31 cellular contexts compared by ENCODE assay signal in the genomic region with DNA sequence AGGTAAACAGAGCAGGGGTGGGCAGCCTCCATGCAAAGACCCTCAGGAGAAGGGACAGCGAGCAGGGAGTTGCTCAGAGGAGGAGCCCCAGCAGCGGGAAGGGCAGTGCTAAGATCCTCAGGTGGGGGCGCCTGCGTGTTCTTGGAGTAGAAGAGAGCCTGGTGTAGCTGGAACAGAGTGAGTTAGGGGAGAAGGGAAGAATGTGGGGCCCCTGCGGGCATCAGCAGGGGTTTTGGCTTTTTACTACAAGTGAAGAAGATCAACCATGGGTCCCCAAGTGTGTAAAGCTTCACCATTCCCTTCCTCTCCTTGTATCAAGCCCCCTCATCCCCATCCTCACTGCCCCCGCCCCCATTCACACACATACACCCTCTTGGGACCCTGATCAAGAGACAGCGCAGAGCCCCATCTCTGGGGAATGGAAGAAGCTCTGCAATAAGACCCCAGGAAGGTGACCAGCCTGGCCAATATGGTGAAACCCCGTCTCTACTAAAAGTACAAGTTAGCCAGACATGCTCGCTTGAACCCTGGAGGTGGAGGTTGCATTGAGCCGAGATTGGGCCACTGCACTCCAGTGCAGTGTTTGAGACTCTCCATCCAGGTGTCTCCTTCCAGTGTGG. TPM values are rescaled to one million over a fixed set of nuclear protein-coding genes. Genes with fewer than 3 reads are reported as not detected.
"Had no signal": no experiment of that assay in that cellular context is flagged by ENCODE, and none has a peak within 500 bp of the region (broad histone marks: within the 10 kb centered on the region; RNA-seq: fewer than 3 reads in every experiment).

No MANE protein-coding gene starts in this region.

- H3K9me3 Mint-ChIP-seq: activated T-cell treated with anti-CD3 and anti-CD28 coated beads, Interleukin-2, amount 50 U/mL, for 24 hours had no signal

- H3K4me3 Mint-ChIP-seq: activated naive CD4-positive, alpha-beta T cell treated with anti-CD3 and anti-CD28 coated beads, Interleukin-2, amount 10 ng/mL, durations not matched to agents 7 days and 5 days; activated naive CD8-positive, alpha-beta T cell treated with anti-CD3 and anti-CD28 coated beads, Interleukin-2, amount 10 ng/mL, durations not matched to agents 7 days and 5 days; activated T-cell treated with anti-CD3 and anti-CD28 coated beads, Interleukin-2, amount 50 U/mL, for 24 hours; naive thymus-derived CD4-positive, alpha-beta T cell; stimulated activated naive CD8-positive, alpha-beta T cell treated with anti-CD3 and anti-CD28 coated beads, Interleukin-15, amount 100 ng/mL, for 72 hours had no signal

- H3K79me2 ChIP-seq: hepatocyte had no signal

- H3K9me3 ChIP-seq: gastroesophageal sphincter, right lobe of liver, thyroid gland, upper lobe of right lung had no signal

- DNase-seq: activated CD4-positive, alpha-beta T cell treated with anti-CD3 and anti-CD28 coated beads for 4 hours; activated CD4-positive, alpha-beta T cell treated with anti-CD3 and anti-CD28 coated beads, Interleukin-2, amount 50 U/mL, for 4 hours; activated CD8-positive, alpha-beta memory T cell treated with anti-CD3 and anti-CD28 coated beads, Interleukin-2, amount 50 U/mL, for 48 hours; activated gamma-delta T cell; activated naive CD4-positive, alpha-beta T cell treated with anti-CD3 and anti-CD28 coated beads, Interleukin-2, amount 10 ng/mL, durations not matched to agents 7 days and 5 days; activated naive CD8-positive, alpha-beta T cell treated with anti-CD3 and anti-CD28 coated beads, Interleukin-2, amount 10 ng/mL, durations not matched to agents 7 days and 5 days; activated T-cell treated with anti-CD3 and anti-CD28 coated beads, Interleukin-2, amount 50 U/mL, for 24 hours; amniotic stem cell; brain microvascular endothelial cell; dorsolateral prefrontal cortex; effector memory CD4-positive, alpha-beta T cell; islet precursor cell; left cardiac atrium; left ventricle myocardium superior; mammary epithelial cell; midbrain; naive thymus-derived CD4-positive, alpha-beta T cell; right lobe of liver; stimulated activated CD4-positive, alpha-beta T cell treated with anti-CD3 and anti-CD28 coated beads, Interleukin-4, amount 100 ng/mL, for 1 hour; stimulated activated naive CD8-positive, alpha-beta T cell treated with anti-CD3 and anti-CD28 coated beads, Interleukin-15, amount 100 ng/mL, for 72 hours; substantia nigra; thyroid gland; upper lobe of right lung had no signal

- FAIRE-seq: astrocyte, endothelial cell of umbilical vein had no signal

- H3K36me3 ChIP-seq: brain microvascular endothelial cell, gastroesophageal sphincter, right lobe of liver, thyroid gland, upper lobe of right lung had no signal

- H3K4me1 Mint-ChIP-seq: activated naive CD4-positive, alpha-beta T cell treated with anti-CD3 and anti-CD28 coated beads, Interleukin-2, amount 10 ng/mL, durations not matched to agents 7 days and 5 days had no signal

- H2AFZ ChIP-seq: hepatocyte had no signal

- H3K4me2 ChIP-seq: hepatocyte had no signal

- H3K27ac Mint-ChIP-seq: activated naive CD4-positive, alpha-beta T cell treated with anti-CD3 and anti-CD28 coated beads, Interleukin-2, amount 10 ng/mL, durations not matched to agents 7 days and 5 days; activated naive CD8-positive, alpha-beta T cell treated with anti-CD3 and anti-CD28 coated beads, Interleukin-2, amount 10 ng/mL, durations not matched to agents 7 days and 5 days; activated T-cell treated with anti-CD3 and anti-CD28 coated beads, Interleukin-2, amount 50 U/mL, for 24 hours; progenitor cell of endocrine pancreas; stimulated activated naive CD8-positive, alpha-beta T cell treated with anti-CD3 and anti-CD28 coated beads, Interleukin-15, amount 100 ng/mL, for 72 hours had no signal

- H3K36me3 Mint-ChIP-seq: activated naive CD4-positive, alpha-beta T cell treated with anti-CD3 and anti-CD28 coated beads, Interleukin-2, amount 10 ng/mL, durations not matched to agents 7 days and 5 days; naive thymus-derived CD4-positive, alpha-beta T cell had no signal

- H3K27me3 Mint-ChIP-seq: activated T-cell treated with anti-CD3 and anti-CD28 coated beads, Interleukin-2, amount 50 U/mL, for 24 hours; stimulated activated naive CD8-positive, alpha-beta T cell treated with anti-CD3 and anti-CD28 coated beads, Interleukin-15, amount 100 ng/mL, for 72 hours had no signal

- H3K27me3 ChIP-seq: brain microvascular endothelial cell, dorsolateral prefrontal cortex, hepatocyte, right lobe of liver, thyroid gland, upper lobe of right lung had no signal

- H3K4me3 ChIP-seq: coronary artery, dorsolateral prefrontal cortex, gastroesophageal sphincter, hepatocyte, right lobe of liver, thyroid gland, upper lobe of right lung had no signal

- ATAC-seq: gastroesophageal sphincter; left cardiac atrium; left ventricle myocardium superior; naive thymus-derived CD4-positive, alpha-beta T cell; right lobe of liver; stimulated activated naive CD8-positive, alpha-beta T cell treated with anti-CD3 and anti-CD28 coated beads, Interleukin-15, amount 100 ng/mL, for 72 hours; upper lobe of right lung had no signal

- H3K4me1 ChIP-seq: right lobe of liver, thyroid gland had no signal

- H3K27ac ChIP-seq: brain microvascular endothelial cell, coronary artery, dorsolateral prefrontal cortex, gastroesophageal sphincter, hepatocyte, right lobe of liver, thyroid gland, upper lobe of right lung, VCaP had no signal

RNA-seq across cellular contexts. Expression of a gene that starts 10.2 kb away (rescaled TPM):
- total RNA-seq: endothelial cell of umbilical vein, progenitor cell of endocrine pancreas, renal cortical epithelial cell had no signal
- polyA plus RNA-seq: endothelial cell of umbilical vein, mammary epithelial cell had no signal

RNA-seq across cellular contexts. Expression of a gene that starts 25.6 kb away (rescaled TPM):
- total RNA-seq: progenitor cell of endocrine pancreas had no signal
